In genomic region chr3:45545476-45545875, GRCh38 we compare ENCODE assay signal across 12 cellular contexts. TPM values are rescaled to one million over a fixed set of nuclear protein-coding genes. Genes with fewer than 3 reads are reported as not detected.
DNase-seq lines count a peak whose midpoint lies in the region; ATAC-seq, FAIRE-seq and TF ChIP-seq lines count a peak whose summit lies in the region.
"Had no signal": no experiment of that assay in that cellular context is flagged by ENCODE, and none has a peak within 500 bp of the region (broad histone marks: within the 10 kb centered on the region; RNA-seq: fewer than 3 reads in every experiment).

No MANE protein-coding gene starts in this region.

- POLR2A ChIA-PET in GM10248 (lab: Yijun Ruan, JAX), result interaction anchor here (0.6 kb wide), 1 partner anchor 1740 kb away, joined by 3 read pairs; no protein-coding TSS in a partner anchor

- H3K27me3 ChIP-seq in adrenal gland (no peaks in the 10 kb centered on the region), subcutaneous abdominal adipose tissue (ENCODE audit: control insufficient read depth in 5 of 5, insufficient read depth in 4 of 5, low read length in 5 of 5) (no peaks in the 10 kb centered on the region)
- H3K27me3 ChIP-seq: body of pancreas had no signal

- FAIRE-seq in H54 (lab: Jason Lieb, UNC), result no peak

- intact Hi-C loops in adrenal gland (cut with DNase I), result no loop called here

- H3K4me3 ChIP-seq in adrenal gland (no peak overlapping the region), subcutaneous abdominal adipose tissue (ENCODE audit: low read depth in 1 of 5, low read length in 5 of 5) (no peak overlapping the region)
- H3K4me3 ChIP-seq: body of pancreas had no signal

- CTCF ChIA-PET in GM10248 (lab: Yijun Ruan, JAX), result interaction anchor here (0.7 to 5.1 kb wide), 13 partner anchors 7 to 503 kb away, joined by 3 to 25 read pairs (median 3); no protein-coding TSS in a partner anchor

- TF ChIP-seq POLR2A in adrenal gland (IDR thresholded peaks at IDR 0.05) (no peak), H54 (IDR thresholded peaks at IDR 0.05; ENCODE audit: low read depth, low read length) (no peak)

- DNase-seq in adrenal gland, result peak; percentile 59 to 88 (median 82)
- peak; percentile 87 for DNase-seq in inferior parietal cortex (ENCODE audit: extremely low spot score)
- DNase-seq in GM10248 (ENCODE audit: extremely low spot score), result no peak
- no peak for DNase-seq in H54 (ENCODE audit: insufficient read length, low spot score)
- DNase-seq: activated CD4-positive, alpha-beta memory T cell treated with anti-CD3 and anti-CD28 coated beads for 36 hours; GDM1; NCI-H1048 had no signal

- H3K36me3 ChIP-seq in adrenal gland (replicated peaks in 1 of 2) (no peaks in the 10 kb centered on the region), subcutaneous abdominal adipose tissue (ENCODE audit: control insufficient read depth in 5 of 5, insufficient read depth in 5 of 5, low read length in 5 of 5) (peaks cover 0 to 8% (median 0%) of the 10 kb centered on the region in 5 donors)

- peaks cover 0 to 35% of the 10 kb centered on the region in 2 donors for H3K4me1 ChIP-seq in adrenal gland (replicated peaks in 1 of 2)
- H3K4me1 ChIP-seq in subcutaneous abdominal adipose tissue (ENCODE audit: control insufficient read depth in 5 of 5, insufficient read depth in 5 of 5, low read length in 5 of 5), result peaks cover 23 to 65% (median 53%) of the 10 kb centered on the region in 5 donors

- WGBS in adrenal gland, 4 donors, result 28 to 57% (median 34%) methylated on average over 6 to 7 of the region's 7 CpGs

- no peak overlapping the region for H3K9ac ChIP-seq in subcutaneous abdominal adipose tissue (ENCODE audit: low read length in 5 of 5)

- ATAC-seq in HG03442 (IDR thresholded peaks at IDR 0.05; ENCODE audit: unreplicated experiment), result peak; percentile 41
- ATAC-seq in GM21447 (IDR thresholded peaks at IDR 0.05; ENCODE audit: unreplicated experiment), result no peak
- no peak for ATAC-seq in GM19455 (IDR thresholded peaks at IDR 0.05; ENCODE audit: unreplicated experiment)
- ATAC-seq: body of pancreas had no signal

- H3K9me3 ChIP-seq in adrenal gland (replicated peaks in 1 of 3) (no peaks in the 10 kb centered on the region), subcutaneous abdominal adipose tissue (ENCODE audit: control insufficient read depth in 5 of 5, low read length in 5 of 5) (no peaks in the 10 kb centered on the region)
- H3K9me3 ChIP-seq: body of pancreas had no signal

- TF ChIP-seq CTCF in adrenal gland (IDR thresholded peaks at IDR 0.05) (no peak), GM10248 (IDR thresholded peaks at IDR 0.05; ENCODE audit: control extremely low read depth, extremely low read depth, low read depth, missing control alignments) (no peak)

- H3K27ac ChIP-seq in adrenal gland, result peak overlapping the region in 4 of 5 donors; percentile 15 to 88 (median 40)
- H3K27ac ChIP-seq in subcutaneous abdominal adipose tissue (ENCODE audit: low read depth, low read length), result peak overlapping the region; percentile 16

RNA-seq across cellular contexts. Expression of gene LIMD1, which starts 49.1 kb away (rescaled TPM):
- 10 to 100 TPM in 7 of 8 donors, 1 to 10 TPM in 1; 8.1 to 27.2 (median 20.6) TPM for total RNA-seq in adrenal gland
- polyA plus RNA-seq in adrenal gland, result 1 to 10 TPM; 2.0 to 8.3 (median 5.6) TPM

Comparison
In these comparisons a context has a peak if more than half of its experiments do, and no peak if none do; other contexts are left out.
1. DNase-seq: peak in adrenal gland (7 of 7) and inferior parietal cortex (single experiment); none in GM10248 (single experiment) and H54 (single experiment).